In the genomic region with DNA sequence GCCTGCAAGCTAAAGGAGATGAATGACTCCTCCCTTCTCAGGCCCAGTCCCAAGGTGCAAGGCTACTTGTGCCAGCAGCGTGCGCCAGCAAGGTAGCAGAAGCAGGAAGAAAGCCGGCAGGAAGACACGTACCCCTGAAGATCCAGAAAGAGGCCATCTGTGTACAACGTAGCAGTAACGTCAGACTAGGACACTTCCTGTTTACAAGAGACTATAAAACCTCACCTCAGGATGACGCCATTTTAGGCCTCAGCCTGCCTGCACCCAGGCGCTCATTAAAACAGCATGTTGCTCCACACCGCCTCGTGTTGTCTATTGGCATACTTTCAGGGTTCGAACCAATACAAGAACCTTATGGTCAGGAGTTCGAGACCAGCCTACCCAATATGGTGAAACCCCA, we compare ENCODE assay signal across 30 cellular contexts. TPM values are rescaled to one million over a fixed set of nuclear protein-coding genes. Genes with fewer than 3 reads are reported as not detected.
"Had no signal": no experiment of that assay in that cellular context is flagged by ENCODE, and none has a peak within 500 bp of the region (broad histone marks: within the 10 kb centered on the region; RNA-seq: fewer than 3 reads in every experiment).

No MANE protein-coding gene starts in this region.

- H3K9me3 ChIP-seq: ascending aorta, colonic mucosa, gastroesophageal sphincter, mucosa of descending colon, ovary, right lobe of liver, thoracic aorta, uterus had no signal

- H3K4me1 ChIP-seq: ascending aorta, colonic mucosa, gastroesophageal sphincter, right lobe of liver, uterus had no signal

- H3K9me3 Mint-ChIP-seq: activated CD4-positive, alpha-beta T cell treated with anti-CD3 and anti-CD28 coated beads, Interleukin-2, amount 10 ng/mL, durations not matched to agents 24 days and 14 days; activated naive CD8-positive, alpha-beta T cell treated with anti-CD3 and anti-CD28 coated beads, Interleukin-2, amount 10 ng/mL, durations not matched to agents 7 days and 5 days; brain; effector memory CD8-positive, alpha-beta T cell; nephron; stimulated activated effector memory CD8-positive, alpha-beta T cell treated with anti-CD3 and anti-CD28 coated beads, Interleukin-12 subunit alpha, Interleukin-12 subunit beta, amount 100 ng/mL, for 72 hours; stimulated activated naive CD8-positive, alpha-beta T cell treated with anti-CD3 and anti-CD28 coated beads, Interleukin-15, Interleukin-2, amounts not matched to agents 100 ng/mL and 50 ng/mL, for 24 hours had no signal

- ATAC-seq: activated CD4-positive, CD25-positive, alpha-beta regulatory T cell treated with anti-CD3 and anti-CD28 coated beads, Interleukin-2, amount 50 U/mL, for 24 hours; activated CD8-positive, alpha-beta T cell treated with anti-CD3 and anti-CD28 coated beads, Interleukin-2, amount 10 ng/mL, durations not matched to agents 7 days and 5 days; effector memory CD8-positive, alpha-beta T cell; gastroesophageal sphincter; left ventricle myocardium superior; mucosa of descending colon; right lobe of liver; stimulated activated effector memory CD8-positive, alpha-beta T cell treated with anti-CD3 and anti-CD28 coated beads, Interleukin-12 subunit alpha, Interleukin-12 subunit beta, amount 100 ng/mL, for 72 hours had no signal

- H3K4me3 Mint-ChIP-seq: activated CD4-positive, alpha-beta T cell treated with anti-CD3 and anti-CD28 coated beads, Interleukin-2, amount 10 ng/mL, durations not matched to agents 24 days and 14 days; activated CD8-positive, alpha-beta T cell treated with anti-CD3 and anti-CD28 coated beads, Interleukin-2, amount 10 ng/mL, durations not matched to agents 7 days and 5 days; activated naive CD8-positive, alpha-beta T cell treated with anti-CD3 and anti-CD28 coated beads, Interleukin-2, amount 10 ng/mL, durations not matched to agents 7 days and 5 days; brain; effector memory CD8-positive, alpha-beta T cell; nephron; stimulated activated effector memory CD8-positive, alpha-beta T cell treated with anti-CD3 and anti-CD28 coated beads, Interleukin-12 subunit alpha, Interleukin-12 subunit beta, amount 100 ng/mL, for 72 hours; stimulated activated naive CD8-positive, alpha-beta T cell treated with anti-CD3 and anti-CD28 coated beads, Interleukin-15, Interleukin-2, amounts not matched to agents 100 ng/mL and 50 ng/mL, for 24 hours had no signal

- H3K79me2 ChIP-seq: hepatocyte had no signal

- H3K36me3 ChIP-seq: ascending aorta, cardiac muscle cell, colonic mucosa, gastroesophageal sphincter, ovary, right lobe of liver, thoracic aorta, uterus, WERI-Rb-1 had no signal

- H3K4me1 Mint-ChIP-seq: brain; nephron; stimulated activated effector memory CD8-positive, alpha-beta T cell treated with anti-CD3 and anti-CD28 coated beads, Interleukin-12 subunit alpha, Interleukin-12 subunit beta, amount 100 ng/mL, for 72 hours had no signal

- H3K4me3 ChIP-seq: ascending aorta, cardiac muscle cell, colonic mucosa, gastroesophageal sphincter, hepatocyte, mucosa of descending colon, ovary, right lobe of liver, thoracic aorta, uterus had no signal

- H3K27me3 ChIP-seq: ascending aorta, cardiac muscle cell, colonic mucosa, hepatocyte, ovary, right lobe of liver, uterus had no signal

- H3K27ac ChIP-seq: ascending aorta, cardiac muscle cell, colonic mucosa, gastroesophageal sphincter, hepatocyte, ovary, right lobe of liver, thoracic aorta, uterus, WERI-Rb-1 had no signal

- H3K27ac Mint-ChIP-seq: activated CD4-positive, alpha-beta T cell treated with anti-CD3 and anti-CD28 coated beads, Interleukin-2, amount 10 ng/mL, durations not matched to agents 24 days and 14 days; activated CD8-positive, alpha-beta T cell treated with anti-CD3 and anti-CD28 coated beads, Interleukin-2, amount 10 ng/mL, durations not matched to agents 7 days and 5 days; activated naive CD8-positive, alpha-beta T cell treated with anti-CD3 and anti-CD28 coated beads, Interleukin-2, amount 10 ng/mL, durations not matched to agents 7 days and 5 days; brain; effector memory CD8-positive, alpha-beta T cell; nephron; progenitor cell of endocrine pancreas; stimulated activated effector memory CD8-positive, alpha-beta T cell treated with anti-CD3 and anti-CD28 coated beads, Interleukin-12 subunit alpha, Interleukin-12 subunit beta, amount 100 ng/mL, for 72 hours; stimulated activated naive CD8-positive, alpha-beta T cell treated with anti-CD3 and anti-CD28 coated beads, Interleukin-15, Interleukin-2, amounts not matched to agents 100 ng/mL and 50 ng/mL, for 24 hours had no signal

- H2AFZ ChIP-seq: hepatocyte had no signal

- DNase-seq: activated CD4-positive, alpha-beta T cell treated with anti-CD3 and anti-CD28 coated beads, Interleukin-2, amount 10 ng/mL, durations not matched to agents 24 days and 14 days; activated CD8-positive, alpha-beta T cell treated with anti-CD3 and anti-CD28 coated beads, Interleukin-2, amount 10 ng/mL, durations not matched to agents 7 days and 5 days; activated effector memory CD4-positive, alpha-beta T cell treated with Interleukin-2 at 50 U/mL for 16 hours; activated naive CD4-positive, alpha-beta T cell treated with Interleukin-2 at 50 U/mL for 16 hours; activated naive CD8-positive, alpha-beta T cell treated with anti-CD3 and anti-CD28 coated beads, Interleukin-2, amount 10 ng/mL, durations not matched to agents 7 days and 5 days; cerebellar nuclear complex; colonic mucosa; effector memory CD8-positive, alpha-beta T cell; islet precursor cell; left ventricle myocardium superior; mucosa of descending colon; ovary; right lobe of liver; stimulated activated CD4-positive, alpha-beta T cell treated with anti-CD3 and anti-CD28 coated beads, Interleukin-4, amount 100 ng/mL, for 24 hours; T1000; trophoblast cell; uterus had no signal

- H3K36me3 Mint-ChIP-seq: activated naive CD8-positive, alpha-beta T cell treated with anti-CD3 and anti-CD28 coated beads, Interleukin-2, amount 10 ng/mL, durations not matched to agents 7 days and 5 days; brain; stimulated activated effector memory CD8-positive, alpha-beta T cell treated with anti-CD3 and anti-CD28 coated beads, Interleukin-12 subunit alpha, Interleukin-12 subunit beta, amount 100 ng/mL, for 72 hours had no signal

- H3K4me2 ChIP-seq: hepatocyte had no signal

- H3K27me3 Mint-ChIP-seq: brain; effector memory CD8-positive, alpha-beta T cell; progenitor cell of endocrine pancreas; stimulated activated naive CD8-positive, alpha-beta T cell treated with anti-CD3 and anti-CD28 coated beads, Interleukin-15, Interleukin-2, amounts not matched to agents 100 ng/mL and 50 ng/mL, for 24 hours had no signal

RNA-seq across cellular contexts. Expression of a gene that starts 41.4 kb away (rescaled TPM):
- total RNA-seq: myocyte had no signal
